In genomic region chr22:46547179-46547882, GRCh38 we compare ENCODE assay signal across 9 cellular contexts. TPM values are rescaled to one million over a fixed set of nuclear protein-coding genes. Genes with fewer than 3 reads are reported as not detected.
DNase-seq lines count a peak whose midpoint lies in the region; ATAC-seq and TF ChIP-seq lines count a peak whose summit lies in the region.
"Had no signal": no experiment of that assay in that cellular context is flagged by ENCODE, and none has a peak within 500 bp of the region (broad histone marks: within the 10 kb centered on the region; RNA-seq: fewer than 3 reads in every experiment).

No MANE protein-coding gene starts in this region.

- TF ChIP-seq EP300 in stomach (IDR thresholded peaks at IDR 0.05), result no peak

- H3K4me1 Mint-ChIP-seq in HFFc6 (ENCODE audit: low read depth), result peaks cover 48% of the 10 kb centered on the region

- peaks cover 0 to 2% (median 0%) of the 10 kb centered on the region in 4 donors for H3K9me3 ChIP-seq in stomach

- H3K36me3 ChIP-seq in stomach, result no peaks in the 10 kb centered on the region

- no peaks in the 10 kb centered on the region for H3K36me3 Mint-ChIP-seq in HFFc6 (ENCODE audit: low read depth)

- WGBS in stomach, 5 donors, result 42 to 51% (median 50%) methylated on average over 14 to 21 of the region's 21 CpGs

- H3K4me1 ChIP-seq in stomach, result peaks cover 27 to 58% (median 40%) of the 10 kb centered on the region in 4 donors

- peak overlapping the region; percentile 65 for H3K4me3 Mint-ChIP-seq in HFFc6

- H3K27me3 ChIP-seq in layer of hippocampus (ENCODE audit: control insufficient read depth, insufficient read depth, low read length), result no peaks in the 10 kb centered on the region
- H3K27me3 ChIP-seq in stomach, result no peaks in the 10 kb centered on the region

- H3K4me3 ChIP-seq in cardiac fibroblast (replicated peaks in 1 of 2; ENCODE audit: low read depth in 2 of 2, low read length in 2 of 2), result no peak overlapping the region
- H3K4me3 ChIP-seq in stomach, result no peak overlapping the region

- H3K27ac Mint-ChIP-seq in HFFc6, result peak overlapping the region; percentile 98

- TF ChIP-seq POLR2A in stomach (IDR thresholded peaks at IDR 0.05), result no peak

- intact Hi-C loops in stomach (cut with DNase I; ENCODE audit: low total_unique reads), result no loop called here

- peak overlapping the region; percentile 35 for H3K27ac ChIP-seq in layer of hippocampus (ENCODE audit: low read depth, low read length)
- peak overlapping the region in 4 of 5 donors; percentile 24 to 80 (median 64) for H3K27ac ChIP-seq in stomach

- ATAC-seq in GM18870 (IDR thresholded peaks at IDR 0.05; ENCODE audit: unreplicated experiment) (no peak), HG03457 (IDR thresholded peaks at IDR 0.05; ENCODE audit: unreplicated experiment) (no peak)

- peaks cover under 1% of the 10 kb centered on the region; the same call in 1 of the 2 replicates for H3K9me3 Mint-ChIP-seq in HFFc6

- no peak for TF ChIP-seq CTCF in HFFc6 (IDR thresholded peaks at IDR 0.05)
- TF ChIP-seq CTCF in cardiac fibroblast (IDR thresholded peaks at IDR 0.05; ENCODE audit: low read depth, low read length), result no peak
- TF ChIP-seq CTCF in stomach (IDR thresholded peaks at IDR 0.05), result no peak

- peak; percentile 91 for DNase-seq in HFFc6
- DNase-seq in cardiac fibroblast (ENCODE audit: low read depth in 2 of 2), result peak; percentile 70 to 80
- DNase-seq in stomach, result no peak
- DNase-seq in activated CD4-positive, alpha-beta T cell treated with anti-CD3 and anti-CD28 coated beads for 48 hours, result no peak
- no peak for DNase-seq in activated T-cell treated with anti-CD3 and anti-CD28 coated beads, Interleukin-2, amount 50 U/mL, for 1 hour
- DNase-seq: NCI-H187 treated with DMSO at 0.1 percent for 48 hours had no signal

- peaks cover 8% of the 10 kb centered on the region for H3K27me3 Mint-ChIP-seq in HFFc6 (ENCODE audit: insufficient read depth)

RNA-seq across cellular contexts. Expression of gene CELSR1, which starts 9.9 kb away (rescaled TPM):
- total RNA-seq in HFFc6 (2021; fragmentation: NEBNext Ultra II Directional; extraction: Animal tissue kit (Norgen Biotek cat#: 25700)), result 1 to 10 TPM; 4.7 to 8.2 (median 6.5) TPM
- total RNA-seq in stomach, result 10 to 100 TPM in 4 of 5 donors, under 1 TPM in 1; 0.29 to 78.2 (median 29.8) TPM
- polyA plus RNA-seq in stomach, result 10 to 100 TPM in 1 of 3 donors, 1 to 10 TPM in 2; 1.8 to 15.7 (median 4.6) TPM

Comparison
In these comparisons a context has a peak if more than half of its experiments do, and no peak if none do; other contexts are left out.
1. DNase-seq: peak in HFFc6 (single experiment) and cardiac fibroblast (2 of 2); none in stomach (single experiment), activated CD4-positive, alpha-beta T cell treated with anti-CD3 and anti-CD28 coated beads for 48 hours (single experiment) and activated T-cell treated with anti-CD3 and anti-CD28 coated beads, Interleukin-2, amount 50 U/mL, for 1 hour (single experiment).